31 cellular contexts compared by ENCODE assay signal in the genomic region with DNA sequence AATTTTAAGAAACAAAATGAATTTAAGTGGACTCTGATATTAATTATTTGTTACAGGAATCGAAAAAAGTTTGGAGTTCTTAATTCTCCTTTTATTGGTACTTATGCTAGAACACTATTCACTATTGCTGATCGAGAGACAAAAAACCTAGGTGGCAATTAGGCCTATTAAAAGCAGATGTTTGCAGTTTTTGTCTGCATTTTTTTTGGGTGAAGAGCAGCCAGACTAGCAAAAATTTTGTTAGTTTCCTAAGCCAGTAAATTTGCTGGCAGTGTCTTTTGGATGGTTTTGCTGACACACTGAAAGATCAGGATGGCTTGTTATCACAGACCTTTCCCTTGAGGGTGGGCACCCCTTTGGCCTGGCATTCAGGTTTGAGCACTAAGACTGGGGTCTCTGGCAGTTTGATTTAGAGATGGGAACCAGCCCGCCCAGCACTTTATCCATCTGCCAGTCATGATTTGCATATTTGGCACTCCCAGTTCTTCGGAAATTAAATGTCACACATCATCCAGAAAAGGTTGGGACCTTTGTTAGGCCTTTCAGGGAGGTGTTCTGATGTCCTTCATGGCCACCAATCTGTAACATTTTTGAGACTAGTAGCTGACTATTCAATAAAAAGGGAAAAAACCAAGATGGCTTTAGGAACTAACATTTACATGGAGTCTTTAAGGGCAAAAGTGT. TPM values are rescaled to one million over a fixed set of nuclear protein-coding genes. Genes with fewer than 3 reads are reported as not detected.
DNase-seq lines count a peak whose midpoint lies in the region; ATAC-seq, FAIRE-seq and TF ChIP-seq lines count a peak whose summit lies in the region.
"Had no signal": no experiment of that assay in that cellular context is flagged by ENCODE, and none has a peak within 500 bp of the region (broad histone marks: within the 10 kb centered on the region; RNA-seq: fewer than 3 reads in every experiment).

No MANE protein-coding gene starts in this region.

- 67% methylated on average over 4 of the region's 4 CpGs for WGBS in GM12878 (ENCODE audit: insufficient coverage, insufficient replicate concordance, low lambda C conversion rate, missing lambda C conversion rate)

- peak overlapping the region in 5 of 11 experiments; percentile 27 to 74 (median 55); a peak in 7 of 22 replicates for H3K9ac ChIP-seq in BLaER1 treated with 17β-estradiol and CSF1 and Interleukin-3, amounts not matched to agents 10 nM and 100 nM
- no peak overlapping the region for H3K9ac ChIP-seq in Loucy (ENCODE audit: low read depth, low read length, poor library complexity, severe bottlenecking)
- H3K9ac ChIP-seq in GM12878 (ENCODE audit: control insufficient read depth, insufficient read depth, low read length), result no peak overlapping the region

- SMC1A ChIA-PET in GM12878 (lab: Charles Lee; ENCODE audit: uncharacterized antibody, unreplicated experiment), result interaction anchor here (0.7 to 3.4 kb wide), 12 partner anchors 12 to 96 kb away, joined by 3 to 25 read pairs (median 4); no protein-coding TSS in a partner anchor

- peaks cover 0 to 7% (median 0%) of the 10 kb centered on the region in 11 experiments; a peak in 2 of 22 replicates for H4K20me1 ChIP-seq in BLaER1 treated with 17β-estradiol and CSF1 and Interleukin-3, amounts not matched to agents 10 nM and 100 nM
- no peaks in the 10 kb centered on the region for H4K20me1 ChIP-seq in Loucy (ENCODE audit: insufficient read depth, low read length, poor library complexity, severe bottlenecking)
- H4K20me1 ChIP-seq in GM12878 (ENCODE audit: control insufficient read depth, insufficient read depth), result no peaks in the 10 kb centered on the region

- no peak for TF ChIP-seq EP300 in GM12878 (IDR thresholded peaks at IDR 0.05; ENCODE audit: borderline replicate concordance in 1 of 2, control insufficient read depth in 1 of 2, low read depth in 2 of 2, low read length in 2 of 2)

- DNase-seq in GM12878 (ENCODE audit: low read depth, low spot score) (no peak), pons (ENCODE audit: low spot score) (peak; percentile 5), GM10248 (ENCODE audit: extremely low spot score) (no peak), COR-L47 (lab: John Stamatoyannopoulos, UW) (no peak)
- no peak for DNase-seq in effector CD4-positive, alpha-beta T cell
- DNase-seq: activated CD4-positive, alpha-beta T cell treated with anti-CD3 and anti-CD28 coated beads, Interleukin-2, amount 50 U/mL, for 1 hour; activated naive CD4-positive, alpha-beta T cell; activated T-cell treated with anti-CD3 and anti-CD28 coated beads, Interleukin-2, amount 50 U/mL, for 4 hours; amygdala; CD4-positive, alpha-beta memory T cell; effector memory CD4-positive, alpha-beta T cell; KG1; mucosa of descending colon; NCI-H146; NCI-H2107; NCI-H446; NCI-H82; nephron progenitor cell; ovary; PC-9; Right ventricle myocardium superior; small intestine; stimulated activated CD4-positive, alpha-beta T cell treated with anti-CD3 and anti-CD28 coated beads, Interleukin-1b, Interleukin-23, amount 100 ng/mL, for 48 hours; stimulated activated CD8-positive, alpha-beta memory T cell treated with anti-CD3 and anti-CD28 coated beads, Interleukin-4, amount 100 ng/mL, for 48 hours had no signal

- no peaks in the 10 kb centered on the region; the same call in 1 of the 2 replicates for H3F3A ChIP-seq in Loucy (ENCODE audit: low read depth)

- H3K79me2 ChIP-seq in Loucy (ENCODE audit: insufficient read depth, low read length), result no peaks in the 10 kb centered on the region
- H3K79me2 ChIP-seq in GM12878 (ENCODE audit: control insufficient read depth, insufficient read depth, low read length), result no peaks in the 10 kb centered on the region

- H3K4me1 ChIP-seq in BLaER1 treated with 17β-estradiol and CSF1 and Interleukin-3, amounts not matched to agents 10 nM and 100 nM, result peaks cover 50 to 71% (median 68%) of the 10 kb centered on the region in 10 experiments
- H3K4me1 ChIP-seq in Loucy (ENCODE audit: insufficient read depth, low read length, poor library complexity, severe bottlenecking), result peaks cover 46% of the 10 kb centered on the region
- peaks cover 14% of the 10 kb centered on the region for H3K4me1 ChIP-seq in GM12878 (ENCODE audit: control insufficient read depth, insufficient read depth, low read length)

- H3K36me3 ChIP-seq in BLaER1 treated with 17β-estradiol and CSF1 and Interleukin-3, amounts not matched to agents 10 nM and 100 nM, result peaks cover 0 to 26% (median 14%) of the 10 kb centered on the region in 11 experiments; a peak in 16 of 22 replicates
- H3K36me3 ChIP-seq in Loucy (ENCODE audit: insufficient read depth, low read length) (no peaks in the 10 kb centered on the region), GM12878 (ENCODE audit: control insufficient read depth in 2 of 2, insufficient read depth in 2 of 2, low read length in 1 of 2) (no peaks in the 10 kb centered on the region; a peak in 2 of 4 replicates)
- H3K36me3 ChIP-seq: HAP-1, ovary, tibial nerve had no signal

- in situ Hi-C loops in GM12878 (cut with MboI), result no loop called here

- TF ChIP-seq CTCF in Loucy (conservative IDR thresholded peaks at IDR 0.05; ENCODE audit: low read length), result no peak
- TF ChIP-seq CTCF in GM12878 (IDR thresholded peaks at IDR 0.05 in 2 of 3, conservative IDR thresholded peaks at IDR 0.05 in 1 of 3; ENCODE audit: control insufficient read depth in 2 of 3, extremely low read depth in 1 of 3, insufficient read depth in 1 of 3, low read depth in 3 of 3, low read length in 3 of 3), result no peak
- TF ChIP-seq CTCF in GM10248 (IDR thresholded peaks at IDR 0.05; ENCODE audit: control extremely low read depth, extremely low read depth, low read depth, missing control alignments), result no peak

- CTCF ChIA-PET in GM12878 (lab: Yijun Ruan, JAX) (interaction anchor here (0.7 to 3.5 kb wide), 7 partner anchors 12 to 97 kb away, joined by 3 to 20 read pairs (median 7); no protein-coding TSS in a partner anchor), GM10248 (lab: Yijun Ruan, JAX) (interaction anchor here (0.7 to 2.0 kb wide), 7 partner anchors 9 to 99 kb away, joined by 3 to 6 read pairs (median 4); no protein-coding TSS in a partner anchor)

- H3K27ac ChIP-seq in BLaER1 treated with 17β-estradiol and CSF1 and Interleukin-3, amounts not matched to agents 10 nM and 100 nM, result peak overlapping the region; percentile 52 to 84 (median 67); a peak in 21 of 22 replicates
- no peak overlapping the region for H3K27ac ChIP-seq in GM12878 (ENCODE audit: control insufficient read depth, insufficient read depth)
- H3K27ac ChIP-seq: ovary, PC-9, tibial nerve had no signal

- TSS peak; percentile 12 for BruUV-seq in GM12878 (replicated peaks; lab: Mats Ljungman, UMichigan)

- H3K4me3 ChIP-seq in BLaER1 treated with 17β-estradiol and CSF1 and Interleukin-3, amounts not matched to agents 10 nM and 100 nM, result peak overlapping the region in 2 of 10 experiments; percentile 6 to 11; a peak in 2 of 20 replicates
- no peak overlapping the region for H3K4me3 ChIP-seq in Loucy (ENCODE audit: low read length, poor library complexity, severe bottlenecking)
- no peak overlapping the region for H3K4me3 ChIP-seq in GM12878
- H3K4me3 ChIP-seq: HAP-1, lung, mucosa of descending colon, ovary, PC-9, tibial nerve had no signal

- peak overlapping the region; percentile 68 to 86 (median 78) for H3K4me2 ChIP-seq in BLaER1 treated with 17β-estradiol and CSF1 and Interleukin-3, amounts not matched to agents 10 nM and 100 nM
- peak overlapping the region; percentile 78 for H3K4me2 ChIP-seq in Loucy (ENCODE audit: low read depth, low read length, poor library complexity, severe bottlenecking)
- 0 out of 2 replicates have a peak overlapping the region, but pooled peaks have one; percentile 23 for H3K4me2 ChIP-seq in GM12878 (ENCODE audit: control insufficient read depth, insufficient read depth)
- H3K4me2 ChIP-seq: PC-9 had no signal

- RAD21 ChIA-PET in GM12878 (lab: Charles Lee; ENCODE audit: unreplicated experiment), result interaction anchor here (1.1 to 2.1 kb wide), 4 partner anchors 20 to 96 kb away, joined by 3 to 6 read pairs (median 5); no protein-coding TSS in a partner anchor

- POLR2A ChIA-PET in GM12878 (lab: Charles Lee) (interaction anchor here (0.6 to 2.2 kb wide), 6 partner anchors 12 to 245 kb away, joined by 3 to 16 read pairs (median 3); no protein-coding TSS in a partner anchor), GM10248 (lab: Yijun Ruan, JAX) (no interaction called here)

- intact Hi-C loops in GM12878 (cut with micrococcal nuclease; ENCODE audit: unreplicated experiment), result no loop called here

- H2AFZ ChIP-seq in Loucy (ENCODE audit: low read length) (no peak overlapping the region), GM12878 (ENCODE audit: control insufficient read depth, low read depth, low read length) (no peak overlapping the region; the same call in 1 of the 2 replicates)
- H2AFZ ChIP-seq: PC-9 had no signal

- no peaks in the 10 kb centered on the region for H3K27me3 ChIP-seq in BLaER1 treated with 17β-estradiol and CSF1 and Interleukin-3, amounts not matched to agents 10 nM and 100 nM
- H3K27me3 ChIP-seq in Loucy (ENCODE audit: insufficient read depth, low read length, poor library complexity, severe bottlenecking) (no peaks in the 10 kb centered on the region), GM12878 (replicated peaks in 1 of 2; ENCODE audit: control insufficient read depth in 2 of 2, insufficient read depth in 2 of 2, low read length in 1 of 2) (no peaks in the 10 kb centered on the region)
- H3K27me3 ChIP-seq: ovary, tibial nerve had no signal

- H3K9me3 ChIP-seq in BLaER1 treated with 17β-estradiol and CSF1 and Interleukin-3, amounts not matched to agents 10 nM and 100 nM (replicated peaks in 1 of 11), result peaks cover 7 to 16% (median 12%) of the 10 kb centered on the region in 11 experiments; a peak in 20 of 22 replicates
- H3K9me3 ChIP-seq in Loucy (ENCODE audit: insufficient read depth, low read depth, low read length) (0 out of 2 replicates have a peak, but pooled peaks cover 4% of the 10 kb centered on the region), GM12878 (replicated peaks; ENCODE audit: control insufficient read depth, insufficient read depth, low read length) (no peaks in the 10 kb centered on the region)
- H3K9me3 ChIP-seq: HAP-1, mucosa of descending colon, ovary, tibial nerve had no signal

- TF ChIP-seq RAD21 in GM12878 (IDR thresholded peaks at IDR 0.05; ENCODE audit: insufficient read depth, low read depth, low read length), result no peak

- FAIRE-seq in GM12878 (lab: Jason Lieb, UNC), result no peak
- FAIRE-seq: frontal cortex, small intestine had no signal

- H3K9me2 ChIP-seq in Loucy (replicated peaks; ENCODE audit: low read depth, low read length), result no peaks in the 10 kb centered on the region

- ATAC-seq in GM12878, result no peak
- no peak for ATAC-seq in GM18907 (IDR thresholded peaks at IDR 0.05; ENCODE audit: unreplicated experiment)
- ATAC-seq: activated T-cell treated with anti-CD3 and anti-CD28 coated beads, Interleukin-2, amount 50 U/mL, for 4 hours; mucosa of descending colon had no signal

- TF ChIP-seq POLR2A in GM12878 (IDR thresholded peaks at IDR 0.05; ENCODE audit: low read depth, low read length), result no peak

RNA-seq across cellular contexts. Expression of a gene that starts 57.3 kb away (rescaled TPM):
- total RNA-seq in GM12878 (2013; cell fraction: nucleolus; rRNA removed), result 249 and 251 TPM in 2 replicates
- 28.0 and 34.6 TPM in 2 replicates for total RNA-seq in GM12878 (2014; rRNA removed)
- total RNA-seq in GM12878 (2014; rRNA removed; fragmentation: Illumina TruSeq; extraction: Trizol), result 35.1 and 39.7 TPM in 2 replicates
- total RNA-seq in GM12878 (2021), result 36.3 and 39.9 TPM in 2 replicates
- 8.8 TPM for polyA plus RNA-seq in GM12878 (2011; ENCODE audit: low read depth)
- polyA plus RNA-seq in GM12878 (2011; rRNA removed), result 49.3 and 64.4 TPM in 2 replicates
- 18.1 and 23.9 TPM in 2 replicates for polyA plus RNA-seq in GM12878 (2011; cell fraction: cytosol; rRNA removed)
- polyA plus RNA-seq in GM12878 (2011; cell fraction: nucleus; rRNA removed), result 50.6 and 53.1 TPM in 2 replicates
- 10.9 and 11.1 TPM in 2 replicates for polyA plus RNA-seq in GM12878 (2012)
- polyA plus RNA-seq in GM12878 (2014; fragmentation: Illumina TruSeq; extraction: Trizol), result 39.8 and 50.4 TPM in 2 replicates
- 10 to 100 TPM in 1 of 2 experiments, 1 to 10 TPM in 1; 6.0 to 13.4 TPM for polyA plus RNA-seq in GM12878 (2014; fragmentation: Nextera tagmentation; extraction: Ambion mirVana)
- 29.6 and 33.5 TPM in 2 replicates for polyA plus RNA-seq in GM12878 (2014; rRNA removed)
- 10 to 100 TPM; 32.7 to 41.0 TPM for polyA plus RNA-seq in GM12878 (2016; fragmentation: Nextera tagmentation; extraction: Ambion mirVana)
- 33.3 and 49.1 TPM in 2 replicates for polyA minus RNA-seq in GM12878 (2011; rRNA and poly(A)+ RNA removed)
- polyA minus RNA-seq in GM12878 (2011; cell fraction: cytosol; rRNA and poly(A)+ RNA removed), result 15.9 and 17.7 TPM in 2 replicates
- polyA minus RNA-seq in GM12878 (2011; cell fraction: nucleus; rRNA and poly(A)+ RNA removed), result 51.6 and 81.8 TPM in 2 replicates

Comparison
In these comparisons a context has a peak if more than half of its experiments do, and no peak if none do; other contexts are left out.
1. H3K4me2 ChIP-seq: peak in every context shown above with its lines; median percentile 78 in BLaER1 treated with 17β-estradiol and CSF1 and Interleukin-3, amounts not matched to agents 10 nM and 100 nM; 78 in Loucy; 23 in GM12878.